ENCODE assay signal across 1 cellular context in genomic region chr21:44925027-44925755, GRCh38.
TF ChIP-seq lines count a peak whose summit lies in the region.

No MANE protein-coding gene starts in this region.

TF ChIP-seq in GM12878, 131 proteins besides CTCF, POLR2A, EP300 and RAD21 (continued from another document and continues in another):
- TF ChIP-seq CBFB (IDR thresholded peaks at IDR 0.05; ENCODE audit: low read depth) (no peak), PML (IDR thresholded peaks at IDR 0.05; ENCODE audit: low read length) (no peak), BCL11A (IDR thresholded peaks at IDR 0.05; ENCODE audit: low read depth, low read length) (no peak), IKZF1 (conservative IDR thresholded peaks at IDR 0.05) (peak; percentile 93), RFX5 (IDR thresholded peaks at IDR 0.05; ENCODE audit: low read depth, low read length) (no peak), NBN (IDR thresholded peaks at IDR 0.05) (peak; percentile 93), FOXM1 (IDR thresholded peaks at IDR 0.05; ENCODE audit: low read depth, low read length) (no peak), RBBP5 (conservative IDR thresholded peaks at IDR 0.05) (no peak), ZSCAN29 (IDR thresholded peaks at IDR 0.05) (no peak), ZBTB4 (CRISPR knock-in tag; IDR thresholded peaks at IDR 0.05) (no peak), RELB (IDR thresholded peaks at IDR 0.05; ENCODE audit: low read depth) (peak; percentile 44; the same call in 1 of the 2 replicates), ATF7 (IDR thresholded peaks at IDR 0.05; ENCODE audit: low read depth) (peak; percentile 88), NR2C2 (IDR thresholded peaks at IDR 0.05; ENCODE audit: borderline replicate concordance, control insufficient read depth, insufficient read length, low read depth) (no peak), ZBTB33 (IDR thresholded peaks at IDR 0.05) (no peak), MEF2B (IDR thresholded peaks at IDR 0.05; ENCODE audit: partially characterized antibody, poor library complexity, severe bottlenecking) (peak; percentile 18), EGR1 (IDR thresholded peaks at IDR 0.05; ENCODE audit: borderline replicate concordance in 1 of 2, low read depth in 2 of 2, low read length in 2 of 2) (peak in 1 of 2 experiments; percentile 59; a peak in 1 of 3 replicates), CHD4 (IDR thresholded peaks at IDR 0.05) (no peak), IRF4 (IDR thresholded peaks at IDR 0.05; ENCODE audit: low read depth, low read length) (no peak), E4F1 (IDR thresholded peaks at IDR 0.05; ENCODE audit: borderline replicate concordance, partially characterized antibody) (no peak), CUX1 (IDR thresholded peaks at IDR 0.05; ENCODE audit: insufficient replicate concordance, low read depth, low read length) (no peak), POLR2AphosphoS5 (IDR thresholded peaks at IDR 0.05; ENCODE audit: low read length) (no peak), CHD2 (IDR thresholded peaks at IDR 0.05; ENCODE audit: borderline replicate concordance, low read depth, low read length) (no peak), PRDM15 (CRISPR knock-in tag; IDR thresholded peaks at IDR 0.05) (no peak), RB1 (IDR thresholded peaks at IDR 0.05; ENCODE audit: borderline replicate concordance) (no peak), ZBTB40 (IDR thresholded peaks at IDR 0.05; ENCODE audit: borderline replicate concordance) (no peak), GATAD2B (conservative IDR thresholded peaks at IDR 0.05; ENCODE audit: low read depth) (no peak), ZNF217 (IDR thresholded peaks at IDR 0.05) (no peak), ZNF622 (IDR thresholded peaks at IDR 0.05) (no peak)
